Comparison of ENCODE assay signal across 21 cellular contexts in genomic region chr3:121736112-121736511, GRCh38. TPM values are rescaled to one million over a fixed set of nuclear protein-coding genes. Genes with fewer than 3 reads are reported as not detected.
DNase-seq lines count a peak whose midpoint lies in the region; ATAC-seq and TF ChIP-seq lines count a peak whose summit lies in the region.
"Had no signal": no experiment of that assay in that cellular context is flagged by ENCODE, and none has a peak within 500 bp of the region (broad histone marks: within the 10 kb centered on the region; RNA-seq: fewer than 3 reads in every experiment).

No MANE protein-coding gene starts in this region.

- no peak for TF ChIP-seq RAD21 in SK-N-SH (IDR thresholded peaks at IDR 0.05; ENCODE audit: low read length)

- no peaks in the 10 kb centered on the region for H3K9me3 Mint-ChIP-seq in activated T-cell treated with anti-CD3 and anti-CD28 coated beads, Interleukin-2, amount 50 U/mL, for 72 hours
- no peaks in the 10 kb centered on the region for H3K9me3 Mint-ChIP-seq in stimulated activated naive CD8-positive, alpha-beta T cell treated with anti-CD3 and anti-CD28 coated beads, Interleukin-15, amount 100 ng/mL, for 72 hours
- H3K9me3 Mint-ChIP-seq: CD4-positive, alpha-beta T cell; neural progenitor cell had no signal

- H4K20me1 ChIP-seq in SK-N-SH (ENCODE audit: insufficient read depth), result peaks cover 61% of the 10 kb centered on the region

- peak overlapping the region; percentile 20 for H3K27ac Mint-ChIP-seq in activated T-cell treated with anti-CD3 and anti-CD28 coated beads, Interleukin-2, amount 50 U/mL, for 72 hours
- H3K27ac Mint-ChIP-seq in stimulated activated naive CD8-positive, alpha-beta T cell treated with anti-CD3 and anti-CD28 coated beads, Interleukin-15, amount 100 ng/mL, for 72 hours, result no peak overlapping the region
- H3K27ac Mint-ChIP-seq: CD4-positive, alpha-beta T cell; neural progenitor cell had no signal

- no peaks in the 10 kb centered on the region for H3K27me3 Mint-ChIP-seq in activated T-cell treated with anti-CD3 and anti-CD28 coated beads, Interleukin-2, amount 50 U/mL, for 72 hours (ENCODE audit: low read depth)
- H3K27me3 Mint-ChIP-seq in stimulated activated naive CD8-positive, alpha-beta T cell treated with anti-CD3 and anti-CD28 coated beads, Interleukin-15, amount 100 ng/mL, for 72 hours, result no peaks in the 10 kb centered on the region
- H3K27me3 Mint-ChIP-seq: CD4-positive, alpha-beta T cell had no signal

- no peaks in the 10 kb centered on the region for H3K9me2 ChIP-seq in SK-N-SH

- peak; percentile 78 to 79 for ATAC-seq in activated T-cell treated with anti-CD3 and anti-CD28 coated beads, Interleukin-2, amount 50 U/mL, for 72 hours (replicated peaks in 1 of 2)
- peak; percentile 77 for ATAC-seq in stimulated activated naive CD8-positive, alpha-beta T cell treated with anti-CD3 and anti-CD28 coated beads, Interleukin-15, amount 100 ng/mL, for 72 hours
- ATAC-seq: gastrocnemius medialis had no signal

- peaks cover 23% of the 10 kb centered on the region for H3F3A ChIP-seq in SK-N-SH (replicated peaks; ENCODE audit: insufficient read depth)

- no peak overlapping the region for H3K9ac ChIP-seq in SK-N-SH
- H3K9ac ChIP-seq: neural progenitor cell had no signal

- H3K4me3 ChIP-seq in SK-N-SH (ENCODE audit: low read depth in 2 of 2, low read length in 1 of 2) (no peak overlapping the region), ectodermal cell (ENCODE audit: insufficient read depth, low read depth, low read length) (no peak overlapping the region)
- H3K4me3 ChIP-seq: gastrocnemius medialis, MG63, neural progenitor cell, PC-9 had no signal

- peaks cover 54% of the 10 kb centered on the region for H3K4me1 Mint-ChIP-seq in activated T-cell treated with anti-CD3 and anti-CD28 coated beads, Interleukin-2, amount 50 U/mL, for 72 hours (ENCODE audit: low read depth)
- peaks cover 42% of the 10 kb centered on the region for H3K4me1 Mint-ChIP-seq in stimulated activated naive CD8-positive, alpha-beta T cell treated with anti-CD3 and anti-CD28 coated beads, Interleukin-15, amount 100 ng/mL, for 72 hours
- H3K4me1 Mint-ChIP-seq: neural progenitor cell had no signal

- peak overlapping the region; percentile 71 for H3K4me3 Mint-ChIP-seq in activated T-cell treated with anti-CD3 and anti-CD28 coated beads, Interleukin-2, amount 50 U/mL, for 72 hours
- H3K4me3 Mint-ChIP-seq in stimulated activated naive CD8-positive, alpha-beta T cell treated with anti-CD3 and anti-CD28 coated beads, Interleukin-15, amount 100 ng/mL, for 72 hours, result no peak overlapping the region
- H3K4me3 Mint-ChIP-seq: CD4-positive, alpha-beta T cell; neural progenitor cell had no signal

- peak; percentile 24 to 48 for DNase-seq in activated T-cell treated with anti-CD3 and anti-CD28 coated beads, Interleukin-2, amount 50 U/mL, for 72 hours
- DNase-seq in activated T-cell treated with anti-CD3 and anti-CD28 coated beads for 4 hours (no peak), SK-N-SH (no peak), HPDE6-E6E7 (ENCODE audit: extremely low spot score) (no peak), RKO (ENCODE audit: low spot score) (no peak), hepatic stellate cell (ENCODE audit: low spot score) (no peak)
- no peak for DNase-seq in stimulated activated naive CD8-positive, alpha-beta T cell treated with anti-CD3 and anti-CD28 coated beads, Interleukin-15, amount 100 ng/mL, for 72 hours
- DNase-seq: aorta; CD4-positive, alpha-beta T cell; cortex of kidney; gastrocnemius medialis; MG63; NCI-H1436 treated with DMSO at 0.1 percent for 48 hours; NCI-H2171; NCI-H748 treated with DMSO at 0.1 percent for 48 hours; PC-9; stimulated activated naive CD4-positive, alpha-beta T cell; T-helper 9 cell; trophoblast cell had no signal

- peak overlapping the region in 1 of 2 experiments; percentile 60; a peak in 1 of 4 replicates for H3K27ac ChIP-seq in SK-N-SH (ENCODE audit: low read depth in 2 of 2, low read length in 1 of 2)
- H3K27ac ChIP-seq in ectodermal cell (ENCODE audit: insufficient read depth, low read depth, low read length, poor library complexity, severe bottlenecking), result peak overlapping the region; percentile 33
- H3K27ac ChIP-seq: gastrocnemius medialis, neural progenitor cell, PC-9 had no signal

- no peaks in the 10 kb centered on the region; the same call in 1 of the 2 replicates for H3K9me3 ChIP-seq in SK-N-SH
- H3K9me3 ChIP-seq in ectodermal cell (ENCODE audit: control insufficient read depth, low read length), result no peaks in the 10 kb centered on the region
- H3K9me3 ChIP-seq: gastrocnemius medialis, MG63 had no signal

- H3K4me1 ChIP-seq in SK-N-SH (ENCODE audit: control insufficient read depth in 1 of 2, insufficient read depth in 2 of 2, low read depth in 1 of 2, low read length in 1 of 2) (peaks cover 0 to 4% of the 10 kb centered on the region in 2 experiments; a peak in 3 of 4 replicates), ectodermal cell (ENCODE audit: control insufficient read depth, insufficient read depth, low read length) (no peaks in the 10 kb centered on the region)

- POLR2A ChIA-PET in SK-N-SH (lab: Yijun Ruan, JAX), result no interaction called here

- no peak overlapping the region for H2AFZ ChIP-seq in SK-N-SH (ENCODE audit: low read depth)
- H2AFZ ChIP-seq: neural progenitor cell, PC-9 had no signal

- H3K36me3 ChIP-seq in SK-N-SH (replicated peaks in 1 of 2; ENCODE audit: control insufficient read depth in 1 of 2, insufficient read depth in 2 of 2, low read length in 1 of 2) (peaks cover 0 to 20% of the 10 kb centered on the region in 2 experiments), ectodermal cell (ENCODE audit: control insufficient read depth, insufficient read depth, low read length) (no peaks in the 10 kb centered on the region)
- H3K36me3 ChIP-seq: gastrocnemius medialis, MG63, neural progenitor cell had no signal

- TF ChIP-seq EP300 in SK-N-SH (IDR thresholded peaks at IDR 0.05; ENCODE audit: borderline replicate concordance in 1 of 2, low read depth in 1 of 2, low read length in 1 of 2), result no peak

- 89% methylated on average over 3 of the region's 3 CpGs for WGBS in SK-N-SH (ENCODE audit: low lambda C conversion rate)
- WGBS in ectodermal cell, 2 experiments, result 96 to 98% methylated on average over 2 to 3 of the region's 3 CpGs

- no peak overlapping the region for H3K4me2 ChIP-seq in SK-N-SH
- H3K4me2 ChIP-seq: neural progenitor cell, PC-9 had no signal

- H3K79me2 ChIP-seq in SK-N-SH (ENCODE audit: insufficient read depth), result peaks cover 98% of the 10 kb centered on the region

- no peak for TF ChIP-seq CTCF in SK-N-SH (IDR thresholded peaks at IDR 0.05)

- H3K27me3 ChIP-seq in SK-N-SH (ENCODE audit: insufficient read depth), result no peaks in the 10 kb centered on the region
- H3K27me3 ChIP-seq in ectodermal cell (ENCODE audit: control insufficient read depth, insufficient read depth, low read length, poor library complexity, severe bottlenecking), result no peaks in the 10 kb centered on the region
- H3K27me3 ChIP-seq: gastrocnemius medialis, MG63, neural progenitor cell had no signal

- no peaks in the 10 kb centered on the region for H3K36me3 Mint-ChIP-seq in activated T-cell treated with anti-CD3 and anti-CD28 coated beads, Interleukin-2, amount 50 U/mL, for 72 hours (ENCODE audit: insufficient read depth in 2 of 2)

- CTCF ChIA-PET in SK-N-SH (lab: Yijun Ruan, JAX), result no interaction called here

TF ChIP-seq in SK-N-SH, 30 proteins besides CTCF, POLR2A, EP300 and RAD21:
- TF ChIP-seq, protein P1, sequence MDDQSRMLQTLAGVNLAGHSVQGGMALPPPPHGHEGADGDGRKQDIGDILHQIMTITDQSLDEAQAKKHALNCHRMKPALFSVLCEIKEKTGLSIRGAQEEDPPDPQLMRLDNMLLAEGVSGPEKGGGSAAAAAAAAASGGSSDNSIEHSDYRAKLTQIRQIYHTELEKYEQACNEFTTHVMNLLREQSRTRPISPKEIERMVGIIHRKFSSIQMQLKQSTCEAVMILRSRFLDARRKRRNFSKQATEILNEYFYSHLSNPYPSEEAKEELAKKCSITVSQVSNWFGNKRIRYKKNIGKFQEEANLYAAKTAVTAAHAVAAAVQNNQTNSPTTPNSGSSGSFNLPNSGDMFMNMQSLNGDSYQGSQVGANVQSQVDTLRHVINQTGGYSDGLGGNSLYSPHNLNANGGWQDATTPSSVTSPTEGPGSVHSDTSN (IDR thresholded peaks at IDR 0.05), result peak; percentile 9; the same call in 1 of the 2 replicates
- TF ChIP-seq YY1 (IDR thresholded peaks at IDR 0.05; ENCODE audit: low read depth) (no peak), RCOR1 (IDR thresholded peaks at IDR 0.05; ENCODE audit: low read length) (no peak)
TF ChIP-seq in SK-N-SH: peak in this region for 1.

RNA-seq across cellular contexts. Expression of gene GOLGB1, which starts 13.4 kb away (rescaled TPM):
- total RNA-seq in activated T-cell treated with anti-CD3 and anti-CD28 coated beads, Interleukin-2, amount 50 U/mL, for 72 hours, result 10 to 100 TPM; 26.5 to 33.1 TPM
- polyA plus RNA-seq in SK-N-SH (2012; rRNA removed), result 10.3 and 15.4 TPM in 2 replicates
- polyA plus RNA-seq in SK-N-SH (2012; cell fraction: cytosol; rRNA removed), result 8.8 and 9.6 TPM in 2 replicates
- 34.5 and 40.9 TPM in 2 replicates for polyA plus RNA-seq in SK-N-SH (2012; cell fraction: nucleus; rRNA removed)
- 41.4 TPM for polyA plus RNA-seq in ectodermal cell (2013, experiment 1 of 4)
- polyA plus RNA-seq in ectodermal cell (2013, experiment 2 of 4), result 47.4 TPM
- 30.9 TPM for polyA plus RNA-seq in ectodermal cell (2013, experiment 3 of 4)
- 38.7 TPM for polyA plus RNA-seq in ectodermal cell (2013, experiment 4 of 4)

Comparison
In these comparisons a context has a peak if more than half of its experiments do, and no peak if none do; other contexts are left out.
1. DNase-seq: peak in activated T-cell treated with anti-CD3 and anti-CD28 coated beads, Interleukin-2, amount 50 U/mL, for 72 hours (2 of 2); none in activated T-cell treated with anti-CD3 and anti-CD28 coated beads for 4 hours (single experiment), SK-N-SH (single experiment), stimulated activated naive CD8-positive, alpha-beta T cell treated with anti-CD3 and anti-CD28 coated beads, Interleukin-15, amount 100 ng/mL, for 72 hours (0 of 2), HPDE6-E6E7 (single experiment), RKO (single experiment) and hepatic stellate cell (single experiment).
2. H3K4me3 Mint-ChIP-seq: peak in activated T-cell treated with anti-CD3 and anti-CD28 coated beads, Interleukin-2, amount 50 U/mL, for 72 hours (2 of 2); none in stimulated activated naive CD8-positive, alpha-beta T cell treated with anti-CD3 and anti-CD28 coated beads, Interleukin-15, amount 100 ng/mL, for 72 hours (0 of 2).